ENCODE assay signal across 15 cellular contexts in genomic region chr1:22518379-22518778, GRCh38. TPM values are rescaled to one million over a fixed set of nuclear protein-coding genes. Genes with fewer than 3 reads are reported as not detected.
"Had no signal": no experiment of that assay in that cellular context is flagged by ENCODE, and none has a peak within 500 bp of the region (broad histone marks: within the 10 kb centered on the region; RNA-seq: fewer than 3 reads in every experiment).

No MANE protein-coding gene starts in this region.

- DNase-seq: activated CD4-positive, alpha-beta T cell treated with anti-CD3 and anti-CD28 coated beads for 4 hours; activated CD8-positive, alpha-beta memory T cell treated with anti-CD3 and anti-CD28 coated beads, Interleukin-2, amount 50 U/mL, for 4 hours; activated CD8-positive, alpha-beta T cell treated with anti-CD3 and anti-CD28 coated beads, Interleukin-2, amount 10 ng/mL, durations not matched to agents 7 days and 5 days; activated effector memory CD4-positive, alpha-beta T cell treated with anti-CD3 and anti-CD28 coated beads, Interleukin-2, amount 50 U/mL, for 16 hours; activated T-cell treated with anti-CD3 and anti-CD28 coated beads, Interleukin-2, amount 50 U/mL, for 48 hours; adrenal gland; islet precursor cell; stimulated activated CD4-positive, alpha-beta T cell treated with anti-CD3 and anti-CD28 coated beads, Interleukin-2, amount 100 ng/mL, for 24 hours; stomach; testis; upper lobe of right lung had no signal

- H3K9me3 Mint-ChIP-seq: activated naive CD4-positive, alpha-beta T cell treated with anti-CD3 and anti-CD28 coated beads, Interleukin-2, amount 50 U/mL, for 24 hours; WTC11 had no signal

- H3K4me3 Mint-ChIP-seq: activated CD8-positive, alpha-beta T cell treated with anti-CD3 and anti-CD28 coated beads, Interleukin-2, amount 10 ng/mL, durations not matched to agents 7 days and 5 days; activated naive CD4-positive, alpha-beta T cell treated with anti-CD3 and anti-CD28 coated beads, Interleukin-2, amount 50 U/mL, for 24 hours; WTC11 had no signal

- H3K27ac Mint-ChIP-seq: activated CD8-positive, alpha-beta T cell treated with anti-CD3 and anti-CD28 coated beads, Interleukin-2, amount 10 ng/mL, durations not matched to agents 7 days and 5 days; activated naive CD4-positive, alpha-beta T cell treated with anti-CD3 and anti-CD28 coated beads, Interleukin-2, amount 50 U/mL, for 24 hours; WTC11 had no signal

- H3K27me3 Mint-ChIP-seq: activated naive CD4-positive, alpha-beta T cell treated with anti-CD3 and anti-CD28 coated beads, Interleukin-2, amount 50 U/mL, for 24 hours had no signal

- H3K4me1 Mint-ChIP-seq: activated naive CD4-positive, alpha-beta T cell treated with anti-CD3 and anti-CD28 coated beads, Interleukin-2, amount 50 U/mL, for 24 hours; WTC11 had no signal

RNA-seq across cellular contexts. Expression of gene EPHA8, which starts 44.9 kb away (rescaled TPM):
- total RNA-seq: activated CD8-positive, alpha-beta T cell treated with anti-CD3 and anti-CD28 coated beads, Interleukin-2, amount 10 ng/mL, durations not matched to agents 7 days and 5 days; cardiac septum; lung microvascular endothelial cell; stomach; upper lobe of right lung had no signal
